Comparison of ENCODE assay signal across 15 cellular contexts in the genomic region with DNA sequence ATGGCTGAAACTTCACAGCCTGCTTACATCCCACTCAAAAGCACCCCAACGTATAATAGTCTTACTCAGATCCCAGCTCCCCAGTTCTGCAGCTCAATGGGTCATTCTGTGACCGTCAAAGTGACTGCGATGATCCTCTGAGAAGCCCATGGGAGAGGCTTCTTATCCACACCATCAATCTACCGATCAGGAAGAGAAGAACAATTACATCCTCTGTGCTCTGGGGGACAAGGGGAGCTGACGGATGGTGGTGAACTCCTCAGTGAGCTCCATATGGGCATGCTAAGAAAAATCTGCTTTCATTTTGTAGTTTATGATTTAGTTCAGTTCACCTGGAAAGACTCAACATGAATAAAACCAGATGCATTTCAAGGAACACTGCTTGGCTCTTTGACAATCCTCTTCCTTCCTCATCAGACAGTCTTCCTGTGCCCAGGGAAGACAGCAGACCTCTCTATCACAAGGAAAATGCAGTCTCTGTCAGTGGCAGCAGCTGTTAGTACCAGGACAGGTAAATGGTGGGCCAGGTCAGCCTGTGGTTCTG.
A peak's percentile ranks its signal among the peaks of the same experiment; 100 is the strongest.
DNase-seq lines count a peak whose midpoint lies in the region; ATAC-seq lines count a peak whose summit lies in the region.
"Had no signal": no experiment of that assay in that cellular context is flagged by ENCODE, and none has a peak within 500 bp of the region (broad histone marks: within the 10 kb centered on the region; RNA-seq: fewer than 3 reads in every experiment).

No MANE protein-coding gene starts in this region.

- H3K27me3 Mint-ChIP-seq in stimulated activated naive CD8-positive, alpha-beta T cell treated with anti-CD3 and anti-CD28 coated beads, Interleukin-15, Interleukin-2, amounts not matched to agents 100 ng/mL and 50 ng/mL, for 24 hours, result no peaks in the 10 kb centered on the region
- H3K27me3 Mint-ChIP-seq in T-cell, result no peaks in the 10 kb centered on the region

- no peak overlapping the region for H2BK120ac ChIP-seq in mesendoderm (ENCODE audit: low read depth, low read length)

- WGBS in mesendoderm (ENCODE audit: extremely low coverage, insufficient coverage, low lambda C conversion rate), result no CpG with 5 or more reads among the region's 5 CpGs

- H3K27ac ChIP-seq in mesendoderm (ENCODE audit: low read depth, low read length), result no peak overlapping the region
- H3K27ac ChIP-seq: brain microvascular endothelial cell, thyroid gland had no signal

- peak overlapping the region; percentile 22 for H3K56ac ChIP-seq in mesendoderm (ENCODE audit: low read length)

- H3K4me3 Mint-ChIP-seq in stimulated activated naive CD8-positive, alpha-beta T cell treated with anti-CD3 and anti-CD28 coated beads, Interleukin-15, Interleukin-2, amounts not matched to agents 100 ng/mL and 50 ng/mL, for 24 hours, result peak overlapping the region; percentile 17
- no peak overlapping the region for H3K4me3 Mint-ChIP-seq in T-cell
- H3K4me3 Mint-ChIP-seq: activated T-cell treated with anti-CD3 and anti-CD28 coated beads, Interleukin-2, amount 50 U/mL, for 4 hours had no signal

- no peak overlapping the region for H3K9ac ChIP-seq in mesendoderm (ENCODE audit: low read length)

- POLR2A ChIA-PET in T-cell (lab: Charles Lee), result no interaction called here

- H3K4me2 ChIP-seq in mesendoderm (ENCODE audit: low read length), result no peak overlapping the region

- ATAC-seq in stimulated activated naive CD8-positive, alpha-beta T cell treated with anti-CD3 and anti-CD28 coated beads, Interleukin-15, Interleukin-2, amounts not matched to agents 100 U/mL and 50 U/mL, for 24 hours, result no peak
- ATAC-seq in T-cell (replicated peaks in 1 of 4) (no peak), GM18520 (IDR thresholded peaks at IDR 0.05; ENCODE audit: unreplicated experiment) (no peak)
- ATAC-seq: activated T-cell treated with anti-CD3 and anti-CD28 coated beads, Interleukin-2, amount 50 U/mL, for 4 hours; left cardiac atrium had no signal

- H4K8ac ChIP-seq in mesendoderm (ENCODE audit: low read depth, low read length), result no peak overlapping the region

- CTCF ChIA-PET in T-cell (lab: Charles Lee), result interaction anchor here (0.6 to 1.0 kb wide), 5 partner anchors 11 to 200 kb away, joined by 3 to 4 read pairs (median 4); no protein-coding TSS in a partner anchor

- H3K23ac ChIP-seq in mesendoderm (ENCODE audit: low read length), result no peak overlapping the region

- H2BK15ac ChIP-seq in mesendoderm (replicated peaks; ENCODE audit: low read depth), result no peak overlapping the region

- no peaks in the 10 kb centered on the region for H3K4me1 ChIP-seq in mesendoderm (ENCODE audit: control insufficient read depth, low read depth, low read length)

- H3K18ac ChIP-seq in mesendoderm (ENCODE audit: low read length), result no peak overlapping the region

- H3K27ac Mint-ChIP-seq in stimulated activated naive CD8-positive, alpha-beta T cell treated with anti-CD3 and anti-CD28 coated beads, Interleukin-15, Interleukin-2, amounts not matched to agents 100 ng/mL and 50 ng/mL, for 24 hours, result peak overlapping the region; percentile 61
- peak overlapping the region; percentile 13 to 20 for H3K27ac Mint-ChIP-seq in T-cell

- no peaks in the 10 kb centered on the region for H3K27me3 ChIP-seq in mesendoderm (ENCODE audit: insufficient read depth, low read length, poor library complexity)
- H3K27me3 ChIP-seq: thyroid gland had no signal

- H2AK5ac ChIP-seq in mesendoderm (ENCODE audit: low read length), result no peak overlapping the region

- DNase-seq in stimulated activated naive CD8-positive, alpha-beta T cell treated with anti-CD3 and anti-CD28 coated beads, Interleukin-15, Interleukin-2, amounts not matched to agents 100 U/mL and 50 U/mL, for 24 hours, result no peak
- DNase-seq in T-cell, result no peak
- DNase-seq in mesendoderm, result no peak
- DNase-seq in AML-193 (lab: John Stamatoyannopoulos, UW), result no peak
- no peak for DNase-seq in RKO (ENCODE audit: low spot score)
- DNase-seq in GOT3 (lab: John Stamatoyannopoulos, UW), result no peak
- DNase-seq: activated T-cell treated with anti-CD3 and anti-CD28 coated beads, Interleukin-2, amount 50 U/mL, for 4 hours; brain microvascular endothelial cell; hippocampal formation; left cardiac atrium; NCI-H524; T-helper 2 cell; thyroid gland had no signal

- peaks cover 72% of the 10 kb centered on the region for H3K4me1 Mint-ChIP-seq in stimulated activated naive CD8-positive, alpha-beta T cell treated with anti-CD3 and anti-CD28 coated beads, Interleukin-15, Interleukin-2, amounts not matched to agents 100 ng/mL and 50 ng/mL, for 24 hours (ENCODE audit: low read depth)
- peaks cover 74 to 84% (median 75%) of the 10 kb centered on the region in 3 donors for H3K4me1 Mint-ChIP-seq in T-cell

- H3K79me2 ChIP-seq in mesendoderm (ENCODE audit: control insufficient read depth, insufficient read depth, low read length), result no peaks in the 10 kb centered on the region

- H2BK5ac ChIP-seq in mesendoderm (ENCODE audit: low read length), result no peak overlapping the region

- no peaks in the 10 kb centered on the region for H3K36me3 ChIP-seq in mesendoderm (ENCODE audit: control insufficient read depth, insufficient read depth, low read length)
- H3K36me3 ChIP-seq: brain microvascular endothelial cell, thyroid gland had no signal

- no peak overlapping the region for H3K4me3 ChIP-seq in mesendoderm (ENCODE audit: low read length)
- H3K4me3 ChIP-seq: thyroid gland had no signal

- H3K79me1 ChIP-seq in mesendoderm (ENCODE audit: low read length), result no peaks in the 10 kb centered on the region

- no peak overlapping the region for H3K4ac ChIP-seq in mesendoderm (ENCODE audit: low read depth, low read length)

- peaks cover 32% of the 10 kb centered on the region for H3K36me3 Mint-ChIP-seq in stimulated activated naive CD8-positive, alpha-beta T cell treated with anti-CD3 and anti-CD28 coated beads, Interleukin-15, Interleukin-2, amounts not matched to agents 100 ng/mL and 50 ng/mL, for 24 hours (ENCODE audit: low read depth)
- peaks cover 36% of the 10 kb centered on the region for H3K36me3 Mint-ChIP-seq in T-cell

- peaks cover 10% of the 10 kb centered on the region for H3K9me3 Mint-ChIP-seq in stimulated activated naive CD8-positive, alpha-beta T cell treated with anti-CD3 and anti-CD28 coated beads, Interleukin-15, Interleukin-2, amounts not matched to agents 100 ng/mL and 50 ng/mL, for 24 hours
- H3K9me3 Mint-ChIP-seq in T-cell, result no peaks in the 10 kb centered on the region

- no peak overlapping the region for H4K5ac ChIP-seq in mesendoderm (ENCODE audit: low read length)
